Comparison of ENCODE assay signal across 8 cellular contexts in genomic region chr6:37102299-37103168, GRCh38.
DNase-seq lines count a peak whose midpoint lies in the region; ATAC-seq and TF ChIP-seq lines count a peak whose summit lies in the region.

No MANE protein-coding gene starts in this region.

- TF ChIP-seq RAD21 in liver (IDR thresholded peaks at IDR 0.05), result peak in 1 of 2 donors; percentile 45

- peak; percentile 80 for ATAC-seq in HG03442 (IDR thresholded peaks at IDR 0.05; ENCODE audit: unreplicated experiment)

- TF ChIP-seq POLR2A in GM19193 (IDR thresholded peaks at IDR 0.05; ENCODE audit: extremely low read depth, insufficient read depth, insufficient read length), result peak; percentile 34

- H3K27me3 ChIP-seq in liver (ENCODE audit: control insufficient read depth in 4 of 4, insufficient read depth in 4 of 4, low read length in 3 of 4), result no peaks in the 10 kb centered on the region

- 2% methylated on average over 36 of the region's 36 CpGs for WGBS in liver

- peaks cover 6 to 38% (median 20%) of the 10 kb centered on the region in 4 donors for H3K4me1 ChIP-seq in liver (ENCODE audit: control insufficient read depth in 4 of 4, insufficient read depth in 4 of 4, low read length in 3 of 4)

- H3K27ac ChIP-seq in liver (ENCODE audit: low read depth in 1 of 2, low read length in 2 of 2), result peak overlapping the region; percentile 84 to 91

- no peaks in the 10 kb centered on the region for H3K9me3 ChIP-seq in liver (ENCODE audit: control insufficient read depth in 4 of 4, low read length in 3 of 4)

- peak overlapping the region; percentile 37 to 54 (median 41) for H3K4me3 ChIP-seq in liver (ENCODE audit: low read depth in 1 of 3, low read length in 3 of 3)

- H3K9ac ChIP-seq in liver (ENCODE audit: low read depth in 1 of 2, low read length in 2 of 2), result peak overlapping the region; percentile 52 to 58

- no peaks in the 10 kb centered on the region for H3K36me3 ChIP-seq in liver (ENCODE audit: control insufficient read depth in 4 of 4, insufficient read depth in 3 of 4, low read depth in 1 of 4, low read length in 3 of 4)

- no peak for TF ChIP-seq CTCF in liver (IDR thresholded peaks at IDR 0.05; ENCODE audit: low read depth, low read length, missing input control)

- DNase-seq in AG20443 (ENCODE audit: low spot score), result peak; percentile 95
- DNase-seq in NCI-H526 (lab: John Stamatoyannopoulos, UW), result peak; percentile 94 to 96
- peak; percentile 64 to 73 for DNase-seq in activated CD4-positive, alpha-beta T cell treated with anti-CD3 and anti-CD28 coated beads, Interleukin-2, amount 50 U/mL, for 48 hours
- peak; percentile 74 to 82 for DNase-seq in dermis microvascular lymphatic vessel endothelial cell (ENCODE audit: low read depth in 2 of 2)
- DNase-seq in stimulated activated CD4-positive, alpha-beta T cell treated with anti-CD3 and anti-CD28 coated beads, Interleukin-2, amount 100 ng/mL, for 48 hours, result peak; percentile 46 to 53

TF ChIP-seq in liver, 16 proteins besides CTCF, POLR2A, EP300 and RAD21:
- no peak for TF ChIP-seq NR2F2 (IDR thresholded peaks at IDR 0.05)
- no peak for TF ChIP-seq TAF1 (conservative IDR thresholded peaks at IDR 0.05)
- peak; percentile 34 for TF ChIP-seq MAX (IDR thresholded peaks at IDR 0.05)
- TF ChIP-seq GABPA (IDR thresholded peaks at IDR 0.05 in 1 of 2, conservative IDR thresholded peaks at IDR 0.05 in 1 of 2), result peak; percentile 47 to 65
- no peak for TF ChIP-seq FOXA1 (IDR thresholded peaks at IDR 0.05)
- TF ChIP-seq HNF4A (conservative IDR thresholded peaks at IDR 0.05), result no peak
- no peak for TF ChIP-seq RXRA (IDR thresholded peaks at IDR 0.05)
- TF ChIP-seq SP1 (IDR thresholded peaks at IDR 0.05), result no peak
- no peak for TF ChIP-seq REST (IDR thresholded peaks at IDR 0.05)
- TF ChIP-seq EGR1 (IDR thresholded peaks at IDR 0.05; ENCODE audit: low read depth in 2 of 2), result peak; percentile 27 to 69
- no peak for TF ChIP-seq ATF3 (IDR thresholded peaks at IDR 0.05)

Comparison
In these comparisons a context has a peak if more than half of its experiments do, and no peak if none do; other contexts are left out.
1. Peak in every context shown above with its lines: DNase-seq, ATAC-seq, H3K4me3 ChIP-seq and H3K27ac ChIP-seq.